ENCODE assay signal across 8 cellular contexts in genomic region chrX:19673334-19674040, GRCh38.
DNase-seq lines count a peak whose midpoint lies in the region; ATAC-seq and TF ChIP-seq lines count a peak whose summit lies in the region.

No MANE protein-coding gene starts in this region.

- H2AFZ ChIP-seq in hepatocyte = no peak overlapping the region

- H3K4me1 ChIP-seq in hepatocyte (ENCODE audit: insufficient read depth) = peaks cover 19% of the 10 kb centered on the region

- no peak overlapping the region for H3K4me3 ChIP-seq in hepatocyte

- H3K9me3 ChIP-seq in hepatocyte (ENCODE audit: low read depth) = no peaks in the 10 kb centered on the region

- peaks cover 61% of the 10 kb centered on the region for H3K4me1 Mint-ChIP-seq in stimulated activated naive CD8-positive, alpha-beta T cell treated with anti-CD3 and anti-CD28 coated beads, Interleukin-15, Interleukin-2, amounts not matched to agents 100 ng/mL and 50 ng/mL, for 24 hours (ENCODE audit: low read depth)
- H3K4me1 Mint-ChIP-seq in activated T-helper 17 cell treated with anti-CD3 and anti-CD28 coated beads, Interleukin-2, amount 50 U/mL, for 72 hours = peaks cover 31% of the 10 kb centered on the region

- H3K27me3 Mint-ChIP-seq in stimulated activated naive CD8-positive, alpha-beta T cell treated with anti-CD3 and anti-CD28 coated beads, Interleukin-15, Interleukin-2, amounts not matched to agents 100 ng/mL and 50 ng/mL, for 24 hours = no peaks in the 10 kb centered on the region
- no peaks in the 10 kb centered on the region for H3K27me3 Mint-ChIP-seq in activated T-helper 17 cell treated with anti-CD3 and anti-CD28 coated beads, Interleukin-2, amount 50 U/mL, for 72 hours

- H3K79me2 ChIP-seq in hepatocyte = no peaks in the 10 kb centered on the region

- no peaks in the 10 kb centered on the region for H3K36me3 ChIP-seq in hepatocyte (replicated peaks; ENCODE audit: insufficient read depth, low read depth)

- no peak for DNase-seq in stimulated activated naive CD8-positive, alpha-beta T cell treated with anti-CD3 and anti-CD28 coated beads, Interleukin-15, Interleukin-2, amounts not matched to agents 100 U/mL and 50 U/mL, for 24 hours
- peak; percentile 60 for DNase-seq in hepatocyte (ENCODE audit: low spot score)
- DNase-seq in ureter (ENCODE audit: low spot score) = peak; percentile 63
- no peak for DNase-seq in NCI-H345 (lab: John Stamatoyannopoulos, UW)
- no peak for DNase-seq in DMS153 treated with DMSO at 0.1 percent for 48 hours (lab: John Stamatoyannopoulos, UW; ENCODE audit: unreplicated experiment)

- no peak overlapping the region for H3K27ac ChIP-seq in hepatocyte

- no peak for TF ChIP-seq CTCF in hepatocyte (IDR thresholded peaks at IDR 0.05; ENCODE audit: poor library complexity)

- H4K20me1 ChIP-seq in hepatocyte (ENCODE audit: insufficient read depth, poor library complexity, severe bottlenecking) = no peaks in the 10 kb centered on the region

- no peak overlapping the region for H3K4me2 ChIP-seq in hepatocyte

- peak overlapping the region; percentile 68 for H3K27ac Mint-ChIP-seq in stimulated activated naive CD8-positive, alpha-beta T cell treated with anti-CD3 and anti-CD28 coated beads, Interleukin-15, Interleukin-2, amounts not matched to agents 100 ng/mL and 50 ng/mL, for 24 hours
- peak overlapping the region; percentile 76 for H3K27ac Mint-ChIP-seq in activated T-helper 17 cell treated with anti-CD3 and anti-CD28 coated beads, Interleukin-2, amount 50 U/mL, for 72 hours

- peak overlapping the region; percentile 51 for H3K4me3 Mint-ChIP-seq in stimulated activated naive CD8-positive, alpha-beta T cell treated with anti-CD3 and anti-CD28 coated beads, Interleukin-15, Interleukin-2, amounts not matched to agents 100 ng/mL and 50 ng/mL, for 24 hours
- H3K4me3 Mint-ChIP-seq in activated T-helper 17 cell treated with anti-CD3 and anti-CD28 coated beads, Interleukin-2, amount 50 U/mL, for 72 hours = peak overlapping the region; percentile 57

- 48% methylated on average over 5 of the region's 5 CpGs for WGBS in hepatocyte (ENCODE audit: low lambda C conversion rate, missing lambda C conversion rate)

- peaks cover 28% of the 10 kb centered on the region for H3K36me3 Mint-ChIP-seq in stimulated activated naive CD8-positive, alpha-beta T cell treated with anti-CD3 and anti-CD28 coated beads, Interleukin-15, Interleukin-2, amounts not matched to agents 100 ng/mL and 50 ng/mL, for 24 hours (ENCODE audit: low read depth)
- peaks cover 20% of the 10 kb centered on the region for H3K36me3 Mint-ChIP-seq in activated T-helper 17 cell treated with anti-CD3 and anti-CD28 coated beads, Interleukin-2, amount 50 U/mL, for 72 hours (ENCODE audit: low read depth)

- no peak for ATAC-seq in stimulated activated naive CD8-positive, alpha-beta T cell treated with anti-CD3 and anti-CD28 coated beads, Interleukin-15, Interleukin-2, amounts not matched to agents 100 U/mL and 50 U/mL, for 24 hours
- ATAC-seq in activated T-helper 17 cell treated with anti-CD3 and anti-CD28 coated beads, Interleukin-2, amount 50 U/mL, for 72 hours (replicated peaks) = no peak
- ATAC-seq in HG03097 (IDR thresholded peaks at IDR 0.05; ENCODE audit: low FRiP score, unreplicated experiment) = no peak

- no peaks in the 10 kb centered on the region for H3K9me3 Mint-ChIP-seq in stimulated activated naive CD8-positive, alpha-beta T cell treated with anti-CD3 and anti-CD28 coated beads, Interleukin-15, Interleukin-2, amounts not matched to agents 100 ng/mL and 50 ng/mL, for 24 hours
- no peaks in the 10 kb centered on the region for H3K9me3 Mint-ChIP-seq in activated T-helper 17 cell treated with anti-CD3 and anti-CD28 coated beads, Interleukin-2, amount 50 U/mL, for 72 hours

- H3K27me3 ChIP-seq in hepatocyte = no peaks in the 10 kb centered on the region

- H3K9me2 ChIP-seq in hepatocyte (replicated peaks; ENCODE audit: insufficient read depth) = no peaks in the 10 kb centered on the region

Comparison
In these comparisons a context has a peak if more than half of its experiments do, and no peak if none do; other contexts are left out.
1. DNase-seq: peak in hepatocyte (single experiment) and ureter (single experiment); none in stimulated activated naive CD8-positive, alpha-beta T cell treated with anti-CD3 and anti-CD28 coated beads, Interleukin-15, Interleukin-2, amounts not matched to agents 100 U/mL and 50 U/mL, for 24 hours (single experiment), NCI-H345 (single experiment) and DMS153 treated with DMSO at 0.1 percent for 48 hours (single experiment).